ENCODE assay signal across 12 cellular contexts in the genomic region with DNA sequence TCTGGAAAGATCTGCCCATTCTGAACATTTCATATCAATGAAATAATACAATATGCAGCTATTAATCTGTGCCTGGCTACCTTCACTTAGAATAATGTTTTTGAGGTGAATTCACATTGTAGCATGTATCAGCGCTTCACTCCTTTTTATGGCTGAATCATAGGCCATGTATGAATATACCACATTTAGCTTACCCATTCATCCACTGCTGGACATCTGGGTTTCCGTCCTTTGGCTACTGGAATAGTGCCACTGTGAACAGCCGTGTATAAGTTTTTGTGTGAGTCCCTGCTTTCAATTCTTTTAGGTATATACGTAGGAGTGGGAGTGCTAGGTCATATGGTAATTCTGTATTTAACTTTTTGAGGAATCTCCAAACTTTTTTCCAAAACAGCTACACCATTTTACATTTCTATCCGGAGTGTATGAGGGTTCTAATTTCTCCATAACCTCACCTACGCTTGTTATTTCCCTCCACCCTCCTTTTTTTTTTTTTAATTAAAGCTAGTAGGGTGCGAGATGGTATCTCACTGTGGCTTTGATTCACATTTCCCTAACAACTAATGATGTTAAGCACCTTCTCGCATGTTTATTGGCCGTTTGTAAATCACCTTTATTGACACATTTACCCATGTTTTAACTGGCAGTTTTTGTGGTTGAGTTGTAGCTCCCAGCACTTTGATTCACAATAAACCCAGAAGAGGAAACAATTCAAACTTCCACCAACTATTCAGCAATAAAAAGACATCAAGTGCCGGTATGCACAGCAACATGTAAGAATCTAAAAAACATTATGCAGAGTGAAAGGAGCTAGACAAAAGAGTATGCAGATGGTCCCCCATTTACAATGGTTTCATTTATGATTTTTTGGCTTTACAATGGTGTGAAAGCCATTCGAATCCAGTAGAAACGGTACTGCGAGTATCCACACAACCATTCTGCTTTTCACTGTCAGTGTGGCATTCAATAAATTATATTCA. TPM values are rescaled to one million over a fixed set of nuclear protein-coding genes. Genes with fewer than 3 reads are reported as not detected.
DNase-seq lines count a peak whose midpoint lies in the region; FAIRE-seq and TF ChIP-seq lines count a peak whose summit lies in the region.
"Had no signal": no experiment of that assay in that cellular context is flagged by ENCODE, and none has a peak within 500 bp of the region (broad histone marks: within the 10 kb centered on the region; RNA-seq: fewer than 3 reads in every experiment).

No MANE protein-coding gene starts in this region.

- H3K79me2 ChIP-seq in Karpas-422 (ENCODE audit: low read length), result no peaks in the 10 kb centered on the region

- TF ChIP-seq POLR2A in GM12891 (IDR thresholded peaks at IDR 0.05; ENCODE audit: low read depth, low read length), result no peak

- FAIRE-seq in GM12891 (lab: Jason Lieb, UNC), result peak; percentile 84

- no peaks in the 10 kb centered on the region for H3K9me2 ChIP-seq in Karpas-422 (replicated peaks; ENCODE audit: insufficient read depth, low read length)

- H3K4me2 ChIP-seq in Karpas-422 (ENCODE audit: low read depth, low read length, poor library complexity, severe bottlenecking), result no peak overlapping the region

- H2AFZ ChIP-seq in Karpas-422 (ENCODE audit: low read length), result no peak overlapping the region

- H3K27me3 ChIP-seq in Karpas-422 (ENCODE audit: low read length) (no peaks in the 10 kb centered on the region), neutrophil (no peaks in the 10 kb centered on the region), A673 (replicated peaks; ENCODE audit: insufficient read depth, low read depth, low read length, poor library complexity) (no peaks in the 10 kb centered on the region)

- H3K27ac Mint-ChIP-seq in brain, result peak overlapping the region in 4 of 5 experiments; percentile 43 to 87 (median 56)

- peaks cover 18% of the 10 kb centered on the region for H3K4me1 ChIP-seq in Karpas-422 (ENCODE audit: low read length)
- H3K4me1 ChIP-seq in neutrophil (ENCODE audit: control insufficient read depth in 1 of 2, insufficient read depth in 1 of 2, low read depth in 1 of 2, low read length in 1 of 2), result peaks cover 25 to 69% of the 10 kb centered on the region in 2 experiments
- H3K4me1 ChIP-seq in A673 (ENCODE audit: insufficient read depth, low read length, poor library complexity, severe bottlenecking), result no peaks in the 10 kb centered on the region

- H3K4me3 Mint-ChIP-seq in brain, result peak overlapping the region in 3 of 5 experiments; percentile 21 to 70 (median 49)

- POLR2A ChIA-PET in A673 (lab: Charles Lee; ENCODE audit: low non-redundant PET), result no interaction called here

- no peak overlapping the region for H3K4me3 ChIP-seq in Karpas-422 (ENCODE audit: low read length)
- no peak overlapping the region for H3K4me3 ChIP-seq in neutrophil (ENCODE audit: low read depth in 1 of 2, low read length in 1 of 2)
- H3K4me3 ChIP-seq in A673 (ENCODE audit: low read depth, low read length, poor library complexity, severe bottlenecking), result no peak overlapping the region

- H3K4me1 Mint-ChIP-seq in brain, result peaks cover 44% of the 10 kb centered on the region

- no peak for DNase-seq in GM12891 (ENCODE audit: insufficient read length, low spot score)
- peak; percentile 53 for DNase-seq in Karpas-422
- DNase-seq in NCI-H146 treated with DMSO at 0.1 percent for 48 hours (lab: John Stamatoyannopoulos, UW; ENCODE audit: unreplicated experiment), result no peak
- DNase-seq in A673 (ENCODE audit: low spot score), result no peak
- no peak for DNase-seq in DMS114 treated with DMSO at 0.1 percent for 48 hours (lab: John Stamatoyannopoulos, UW; ENCODE audit: unreplicated experiment)
- no peak for DNase-seq in stimulated activated naive CD4-positive, alpha-beta T cell treated with Interleukin-2 at 50 U/mL for 16 hours (lab: John Stamatoyannopoulos, UW)
- DNase-seq: activated effector memory CD4-positive, alpha-beta T cell treated with Interleukin-2 at 50 U/mL for 16 hours; COR-L47; NCI-H1694; T-helper 9 cell had no signal

- CTCF ChIA-PET in A673 (lab: Charles Lee), result no interaction called here

- H3K9me3 ChIP-seq in Karpas-422 (ENCODE audit: low read length) (no peaks in the 10 kb centered on the region), neutrophil (no peaks in the 10 kb centered on the region), A673 (ENCODE audit: low read depth, low read length, poor library complexity, severe bottlenecking) (no peaks in the 10 kb centered on the region)

- TF ChIP-seq CTCF in brain (conservative IDR thresholded peaks at IDR 0.05), result no peak
- no peak for TF ChIP-seq CTCF in neutrophil (IDR thresholded peaks at IDR 0.05)
- no peak for TF ChIP-seq CTCF in A673 (conservative IDR thresholded peaks at IDR 0.05; ENCODE audit: low read depth, low read length)

- peaks cover 11% of the 10 kb centered on the region for H4K20me1 ChIP-seq in Karpas-422 (ENCODE audit: insufficient read depth, low read depth, low read length)

- no peaks in the 10 kb centered on the region for H3K27me3 Mint-ChIP-seq in brain

- intact Hi-C loops in A673 (cut with micrococcal nuclease; ENCODE audit: unreplicated experiment), result no loop called here

- H3K9ac ChIP-seq in Karpas-422 (ENCODE audit: low read length), result no peak overlapping the region

- H3K36me3 ChIP-seq in Karpas-422 (ENCODE audit: insufficient read depth, low read length) (no peaks in the 10 kb centered on the region), neutrophil (peaks cover 16% of the 10 kb centered on the region), A673 (ENCODE audit: insufficient read depth, low read length, poor library complexity, severe bottlenecking) (no peaks in the 10 kb centered on the region)

- H3K9me3 Mint-ChIP-seq in brain, result peaks cover 8 to 22% (median 11%) of the 10 kb centered on the region in 5 experiments

- no peak overlapping the region for H3K27ac ChIP-seq in Karpas-422 (ENCODE audit: low read length)
- H3K27ac ChIP-seq in neutrophil, result peak overlapping the region; percentile 3
- no peak overlapping the region for H3K27ac ChIP-seq in A673 (ENCODE audit: low read depth, low read length, poor library complexity, severe bottlenecking)

- H3K36me3 Mint-ChIP-seq in brain, result peaks cover 20% of the 10 kb centered on the region

- BruUV-seq in A673 (replicated peaks; lab: Mats Ljungman, UMichigan), result no TSS peak

TF ChIP-seq in GM12891, 5 proteins besides CTCF, POLR2A, EP300 and RAD21:
- TF ChIP-seq SPI1 (IDR thresholded peaks at IDR 0.05; ENCODE audit: low read depth, low read length) (peak; percentile 35; the same call in 1 of the 2 replicates), POU2F2 (IDR thresholded peaks at IDR 0.05; ENCODE audit: low read depth, low read length) (no peak)

RNA-seq across cellular contexts. Expression of a gene that starts 8.1 kb away (rescaled TPM):
- polyA plus RNA-seq in GM12891 (2012; ENCODE audit: low read depth, missing spikeins), result 42.2 TPM
- 2.3 and 5.3 TPM in 2 replicates for total RNA-seq in Karpas-422 (2014; rRNA removed; shearing (Covaris generic); ENCODE audit: low replicate concordance)
- polyA plus RNA-seq in brain (ENCODE audit: insufficient read depth, low read depth, low replicate concordance), result 91.5 TPM
- 14.2 and 16.7 TPM in 2 replicates for total RNA-seq in A673 (2021)
